In the genomic region with DNA sequence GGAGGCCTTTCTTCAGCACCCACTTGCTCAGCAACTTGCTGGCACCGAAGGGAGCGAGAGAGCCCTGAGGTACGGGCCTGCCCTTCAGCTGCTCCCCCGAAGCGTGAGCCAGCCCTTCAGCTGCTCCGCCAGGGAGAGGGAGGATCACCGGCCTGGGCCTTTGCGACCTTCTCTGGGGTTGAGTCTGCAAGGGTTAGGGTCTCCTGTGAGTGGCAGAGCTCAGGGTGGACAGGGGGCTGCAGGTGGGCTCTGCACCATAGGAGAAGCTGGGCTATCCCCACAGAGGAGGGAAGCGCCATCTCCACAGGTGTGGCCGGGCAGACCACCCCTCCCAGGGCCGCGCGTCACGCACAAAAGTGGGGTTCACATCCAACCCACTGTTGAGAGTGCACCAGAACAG, we compare ENCODE assay signal across 21 cellular contexts.
DNase-seq lines count a peak whose midpoint lies in the region; ATAC-seq, FAIRE-seq and TF ChIP-seq lines count a peak whose summit lies in the region.
"Had no signal": no experiment of that assay in that cellular context is flagged by ENCODE, and none has a peak within 500 bp of the region (broad histone marks: within the 10 kb centered on the region; RNA-seq: fewer than 3 reads in every experiment).

No MANE protein-coding gene starts in this region.

- no peak overlapping the region for H3K9ac ChIP-seq in H9 (ENCODE audit: extremely low read depth, insufficient read length, low read length)
- H3K9ac ChIP-seq in kidney (ENCODE audit: low read length in 2 of 2): no peak overlapping the region
- H3K9ac ChIP-seq: BLaER1, GM23248 had no signal

- ATAC-seq in Right ventricle myocardium inferior (no peak), Right ventricle myocardium superior (ENCODE audit: poor library complexity) (no peak), HG02798 (IDR thresholded peaks at IDR 0.05; ENCODE audit: poor library complexity, unreplicated experiment) (no peak), HG03432 (IDR thresholded peaks at IDR 0.05; ENCODE audit: unreplicated experiment) (no peak), GM18519 (IDR thresholded peaks at IDR 0.05; ENCODE audit: low FRiP score, unreplicated experiment) (no peak)
- ATAC-seq in stimulated activated effector memory CD8-positive, alpha-beta T cell treated with anti-CD3 and anti-CD28 coated beads, Interleukin-12 subunit alpha, Interleukin-12 subunit beta, amount 100 ng/mL, for 72 hours: peak; percentile 9
- ATAC-seq: CD8-positive, alpha-beta T cell; GM12878; HepG2 had no signal

- H3K36me3 Mint-ChIP-seq in H9 (ENCODE audit: insufficient read depth in 1 of 3, low read depth in 3 of 3): peaks cover 2 to 4% (median 2%) of the 10 kb centered on the region in 3 experiments; a peak in 3 of 7 replicates
- H3K36me3 Mint-ChIP-seq in stimulated activated effector memory CD8-positive, alpha-beta T cell treated with anti-CD3 and anti-CD28 coated beads, Interleukin-12 subunit alpha, Interleukin-12 subunit beta, amount 100 ng/mL, for 72 hours: no peaks in the 10 kb centered on the region
- H3K36me3 Mint-ChIP-seq: CD8-positive, alpha-beta T cell; IgD-negative memory B cell had no signal

- H4K91ac ChIP-seq in H9 (ENCODE audit: insufficient read length, low read depth, low read length): no peak overlapping the region

- no peaks in the 10 kb centered on the region for H3K79me1 ChIP-seq in H9 (ENCODE audit: insufficient read depth, low read depth, low read length, poor library complexity, severe bottlenecking)

- intact Hi-C loops in Right ventricle myocardium inferior (cut with DNase I): no loop called here
- intact Hi-C loops in Right ventricle myocardium superior (cut with DNase I): no loop called here
- intact Hi-C loops in kidney (cut with DNase I): no loop called here

- H3K4me3 ChIP-seq in kidney (ENCODE audit: low read length in 2 of 2): no peak overlapping the region
- H3K4me3 ChIP-seq: BLaER1, GM12878, GM23248 had no signal

- peaks cover 10 to 32% of the 10 kb centered on the region in 2 experiments for H3K4me1 Mint-ChIP-seq in H9
- H3K4me1 Mint-ChIP-seq in stimulated activated effector memory CD8-positive, alpha-beta T cell treated with anti-CD3 and anti-CD28 coated beads, Interleukin-12 subunit alpha, Interleukin-12 subunit beta, amount 100 ng/mL, for 72 hours: no peaks in the 10 kb centered on the region
- H3K4me1 Mint-ChIP-seq: IgD-negative memory B cell had no signal

- H3K4me2 ChIP-seq in H9 (ENCODE audit: insufficient read depth, insufficient read length, low read length): no peak overlapping the region
- H3K4me2 ChIP-seq: BLaER1 had no signal

- no peaks in the 10 kb centered on the region; a peak in 1 of 5 replicates for H3K9me3 Mint-ChIP-seq in H9
- H3K9me3 Mint-ChIP-seq in stimulated activated effector memory CD8-positive, alpha-beta T cell treated with anti-CD3 and anti-CD28 coated beads, Interleukin-12 subunit alpha, Interleukin-12 subunit beta, amount 100 ng/mL, for 72 hours: no peaks in the 10 kb centered on the region
- H3K9me3 Mint-ChIP-seq: CD8-positive, alpha-beta T cell had no signal

- no peak overlapping the region for H3T11ph ChIP-seq in H9 (ENCODE audit: low read length)

- H2BK120ac ChIP-seq in H9 (ENCODE audit: low read depth, low read length, poor library complexity, severe bottlenecking): no peak overlapping the region

- no peak overlapping the region for H2BK5ac ChIP-seq in H9 (ENCODE audit: insufficient read length, low read length)

- no peak overlapping the region for H3K4ac ChIP-seq in H9 (ENCODE audit: low read depth, low read length)

- H3K36me3 ChIP-seq in kidney (ENCODE audit: control insufficient read depth in 1 of 2, insufficient read depth in 2 of 2, low read length in 2 of 2): no peaks in the 10 kb centered on the region
- H3K36me3 ChIP-seq: BLaER1 had no signal

- H3K18ac ChIP-seq in H9 (ENCODE audit: insufficient read length, low read depth, low read length): no peak overlapping the region

- no peaks in the 10 kb centered on the region for H3K23me2 ChIP-seq in H9 (ENCODE audit: insufficient read length, low read depth, low read length, poor library complexity, severe bottlenecking)

- H2BK20ac ChIP-seq in H9 (ENCODE audit: low read depth, low read length, poor library complexity, severe bottlenecking): no peak overlapping the region

- H3K27me3 ChIP-seq in H9 (ENCODE audit: insufficient read depth, low read length): no peaks in the 10 kb centered on the region
- H3K27me3 ChIP-seq: BLaER1 had no signal

- no peaks in the 10 kb centered on the region; the same call in 1 of the 2 replicates for H3K27me3 Mint-ChIP-seq in H9 (ENCODE audit: low read depth)
- H3K27me3 Mint-ChIP-seq: IgD-negative memory B cell had no signal

- no peak overlapping the region for H3K27ac ChIP-seq in H9 (ENCODE audit: insufficient read length, low read depth, low read length)
- no peak overlapping the region for H3K27ac ChIP-seq in kidney (ENCODE audit: low read depth in 2 of 2, low read length in 2 of 2)
- H3K27ac ChIP-seq: BLaER1, GM23248 had no signal

- no peak overlapping the region for H2BK15ac ChIP-seq in H9 (ENCODE audit: low read depth, low read length)

- H2BK12ac ChIP-seq in H9 (ENCODE audit: insufficient read length, low read depth, low read length): no peak overlapping the region

- H3K9me3 ChIP-seq in H9 (ENCODE audit: control insufficient read depth, low read depth, low read length): no peaks in the 10 kb centered on the region
- H3K9me3 ChIP-seq in kidney (ENCODE audit: control insufficient read depth in 1 of 2, low read length in 2 of 2): no peaks in the 10 kb centered on the region
- H3K9me3 ChIP-seq: BLaER1 had no signal

- FAIRE-seq in kidney (lab: Jason Lieb, UNC): no peak
- FAIRE-seq: GM12878, GM19239, HepG2 had no signal

- no peaks in the 10 kb centered on the region for H3K4me1 ChIP-seq in H9 (ENCODE audit: insufficient read depth, low read length)
- peaks cover 0 to 6% of the 10 kb centered on the region in 2 donors for H3K4me1 ChIP-seq in kidney (ENCODE audit: control insufficient read depth in 1 of 2, insufficient read depth in 1 of 2, low read depth in 1 of 2, low read length in 2 of 2)

- H4K8ac ChIP-seq in H9 (replicated peaks; ENCODE audit: insufficient read length, low read depth, low read length): no peak overlapping the region

- H4K20me1 ChIP-seq in H9 (ENCODE audit: control insufficient read depth, insufficient read depth, insufficient read length): no peaks in the 10 kb centered on the region
- H4K20me1 ChIP-seq: BLaER1 had no signal

- peak; percentile 65 for DNase-seq in Right ventricle myocardium inferior (ENCODE audit: missing footprints)
- no peak for DNase-seq in Right ventricle myocardium superior
- no peak for DNase-seq in H9
- peak; percentile 59 for DNase-seq in kidney
- no peak for DNase-seq in stimulated activated effector memory CD8-positive, alpha-beta T cell treated with anti-CD3 and anti-CD28 coated beads, Interleukin-12 subunit alpha, Interleukin-12 subunit beta, amount 100 ng/mL, for 72 hours (ENCODE audit: low spot score in 2 of 2)
- DNase-seq: 8988T; CD8-positive, alpha-beta T cell; DMS 273 treated with DMSO at 0.1 percent for 48 hours; DMS53; DND-41; EL; GM23248; HCEC 1CT had no signal

- H2AFZ ChIP-seq in H9 (ENCODE audit: low read length): no peak overlapping the region
- H2AFZ ChIP-seq: GM23248 had no signal

- 0 out of 7 replicates have a peak overlapping the region, but pooled peaks of 1 of the 3 experiments have one; percentile 37 for H3K27ac Mint-ChIP-seq in H9
- H3K27ac Mint-ChIP-seq in stimulated activated effector memory CD8-positive, alpha-beta T cell treated with anti-CD3 and anti-CD28 coated beads, Interleukin-12 subunit alpha, Interleukin-12 subunit beta, amount 100 ng/mL, for 72 hours: no peak overlapping the region
- H3K27ac Mint-ChIP-seq: CD8-positive, alpha-beta T cell; IgD-negative memory B cell had no signal

- WGBS in H9 (ENCODE audit: extremely low coverage, insufficient read length, low lambda C conversion rate): no CpG with 5 or more reads among the region's 14 CpGs

- no peak for TF ChIP-seq CTCF in H9 (conservative IDR thresholded peaks at IDR 0.05)
- no peak for TF ChIP-seq CTCF in kidney (IDR thresholded peaks at IDR 0.05; ENCODE audit: borderline replicate concordance, extremely low read depth, insufficient read depth)

- no peaks in the 10 kb centered on the region for H3K79me2 ChIP-seq in H9 (ENCODE audit: insufficient read depth, low read length)

- no peak overlapping the region for H3K4me3 Mint-ChIP-seq in H9
- H3K4me3 Mint-ChIP-seq in stimulated activated effector memory CD8-positive, alpha-beta T cell treated with anti-CD3 and anti-CD28 coated beads, Interleukin-12 subunit alpha, Interleukin-12 subunit beta, amount 100 ng/mL, for 72 hours: no peak overlapping the region
- H3K4me3 Mint-ChIP-seq: CD8-positive, alpha-beta T cell; IgD-negative memory B cell had no signal

- H3K56ac ChIP-seq in H9 (ENCODE audit: insufficient read length, low read depth, low read length): no peak overlapping the region

- H3K14ac ChIP-seq in H9 (ENCODE audit: insufficient read depth, low read length): peak overlapping the region; percentile 12; the same call in 1 of the 2 replicates

- no peak overlapping the region for H2AK5ac ChIP-seq in H9 (ENCODE audit: insufficient read length, low read length)

- H4K5ac ChIP-seq in H9 (ENCODE audit: insufficient read length, low read depth, low read length): no peak overlapping the region

- H3K23ac ChIP-seq in H9 (ENCODE audit: insufficient read length, low read depth, low read length): no peak overlapping the region

Comparison
In these comparisons a context has a peak if more than half of its experiments do, and no peak if none do; other contexts are left out.
1. DNase-seq: peak in Right ventricle myocardium inferior (single experiment) and kidney (single experiment); none in Right ventricle myocardium superior (single experiment), H9 (single experiment) and stimulated activated effector memory CD8-positive, alpha-beta T cell treated with anti-CD3 and anti-CD28 coated beads, Interleukin-12 subunit alpha, Interleukin-12 subunit beta, amount 100 ng/mL, for 72 hours (0 of 2).